ENCODE assay signal across 8 cellular contexts in the genomic region with DNA sequence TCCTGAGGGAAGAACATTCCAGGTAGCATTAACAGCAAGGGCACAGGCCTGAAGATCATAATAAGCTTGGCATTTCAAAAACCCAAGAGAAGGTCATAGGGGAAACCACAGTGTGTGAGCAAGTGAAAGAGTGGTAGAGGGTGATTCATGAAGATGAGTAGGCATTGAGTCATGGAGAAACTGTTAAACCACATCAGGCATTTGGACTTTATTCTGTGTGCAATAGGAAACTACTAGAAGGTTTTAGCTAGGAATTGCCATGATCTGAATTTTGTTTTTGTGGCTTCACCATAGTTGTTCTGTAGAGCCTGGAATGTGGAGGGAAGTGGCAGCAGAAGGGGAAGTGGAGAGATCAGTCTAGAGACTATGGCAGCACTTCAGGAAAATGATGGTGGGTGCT.
DNase-seq lines count a peak whose midpoint lies in the region; TF ChIP-seq lines count a peak whose summit lies in the region.

No MANE protein-coding gene starts in this region.

- H3K4me3 ChIP-seq in BJ (ENCODE audit: low read depth, low read length) (no peak overlapping the region), epithelial cell of proximal tubule (ENCODE audit: low read depth, low read length) (no peak overlapping the region)

- TF ChIP-seq CTCF in BJ (IDR thresholded peaks at IDR 0.05; ENCODE audit: insufficient read depth, low read depth, low read length) (no peak), epithelial cell of proximal tubule (conservative IDR thresholded peaks at IDR 0.05; ENCODE audit: low read depth, low read length) (no peak)

- H3K36me3 ChIP-seq in BJ (ENCODE audit: control insufficient read depth, insufficient read depth, low read length) = no peaks in the 10 kb centered on the region

- CTCF ChIA-PET in BJ (lab: Yijun Ruan, JAX) = interaction anchor here (1.2 kb wide), 1 partner anchor 126 kb away, joined by 4 read pairs; no protein-coding TSS in a partner anchor

- H3K27me3 ChIP-seq in BJ (ENCODE audit: control insufficient read depth, insufficient read depth, low read length) = no peaks in the 10 kb centered on the region; the same call in 1 of the 2 replicates

- POLR2A ChIA-PET in BJ (lab: Charles Lee) = interaction anchor here (0.6 kb wide), 1 partner anchor 1129 kb away, joined by 5 read pairs; no protein-coding TSS in a partner anchor

- peak; percentile 89 for DNase-seq in BJ (ENCODE audit: low read depth)
- DNase-seq in HCEC 1CT = peak; percentile 99
- peak; percentile 74 to 97 for DNase-seq in NOMO-1 (lab: John Stamatoyannopoulos, UW; ENCODE audit: unreplicated experiment in 2 of 2)
- peak; percentile 99 for DNase-seq in epithelial cell of proximal tubule (ENCODE audit: low read depth)
- DNase-seq in SHP77 (lab: John Stamatoyannopoulos, UW) = no peak
- DNase-seq in GF-D8 (lab: John Stamatoyannopoulos, UW) = no peak
- DNase-seq in cerebellar cortex (ENCODE audit: low spot score) = no peak
- DNase-seq in activated effector memory CD4-positive, alpha-beta T cell treated with anti-CD3 and anti-CD28 coated beads, Interleukin-2, amount 50 U/mL, for 16 hours = no peak

Comparison
In these comparisons a context has a peak if more than half of its experiments do, and no peak if none do; other contexts are left out.
1. DNase-seq: peak in BJ (single experiment), HCEC 1CT (single experiment), NOMO-1 (2 of 2) and epithelial cell of proximal tubule (single experiment); none in SHP77 (0 of 2), GF-D8 (single experiment), cerebellar cortex (single experiment) and activated effector memory CD4-positive, alpha-beta T cell treated with anti-CD3 and anti-CD28 coated beads, Interleukin-2, amount 50 U/mL, for 16 hours (single experiment).